10 cellular contexts compared by ENCODE assay signal in the genomic region with DNA sequence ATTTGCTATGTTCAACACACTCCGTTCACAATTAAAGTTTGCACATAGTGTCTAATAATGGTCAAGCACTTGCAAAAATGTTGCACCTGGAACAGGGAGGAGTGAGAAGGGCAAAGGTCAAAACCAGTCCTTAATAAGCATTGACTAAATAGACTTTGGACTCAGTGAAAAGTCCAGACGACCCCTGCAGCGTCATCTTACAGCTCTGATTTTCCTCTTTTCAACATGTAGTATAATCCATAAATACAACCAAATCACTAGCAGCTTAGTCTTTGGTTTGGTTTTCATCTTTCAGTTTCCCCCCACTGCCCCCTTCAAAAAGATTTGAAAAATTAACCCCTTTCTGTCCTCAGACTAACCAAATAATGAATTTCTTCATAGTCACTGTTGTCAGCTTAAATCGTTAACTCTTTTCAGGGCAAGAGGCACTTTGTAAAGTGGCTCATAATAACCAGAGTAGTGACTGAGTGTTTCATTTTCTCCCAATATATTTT.
DNase-seq lines count a peak whose midpoint lies in the region; ATAC-seq, FAIRE-seq and TF ChIP-seq lines count a peak whose summit lies in the region.
"Had no signal": no experiment of that assay in that cellular context is flagged by ENCODE, and none has a peak within 500 bp of the region (broad histone marks: within the 10 kb centered on the region; RNA-seq: fewer than 3 reads in every experiment).

No MANE protein-coding gene starts in this region.

- H3K27ac Mint-ChIP-seq in activated CD8-positive, alpha-beta memory T cell treated with anti-CD3 and anti-CD28 coated beads, Interleukin-2, amount 10 ng/mL, durations not matched to agents 7 days and 5 days, result peak overlapping the region; percentile 32
- H3K27ac Mint-ChIP-seq in stimulated activated naive B cell treated with anti-CD40 and anti-IgM and Interleukin-4, amounts not matched to agents 10 μg/mL and 1 μg/mL and 100 μg/mL, for 72 hours, result no peak overlapping the region
- H3K27ac Mint-ChIP-seq: endodermal cell had no signal

- DNase-seq in activated CD8-positive, alpha-beta memory T cell treated with anti-CD3 and anti-CD28 coated beads, Interleukin-2, amount 10 ng/mL, durations not matched to agents 7 days and 5 days, result no peak
- no peak for DNase-seq in activated CD8-positive, alpha-beta memory T cell treated with anti-CD3 and anti-CD28 coated beads for 24 hours
- DNase-seq in GM12878 (ENCODE audit: low read depth, low spot score), result no peak
- no peak for DNase-seq in stimulated activated naive B cell treated with anti-CD40 and anti-IgM and Interleukin-4, amounts not matched to agents 10 μg/mL and 1 μg/mL and 100 μg/mL, for 72 hours
- no peak for DNase-seq in right atrium auricular region (ENCODE audit: low spot score)
- DNase-seq in stimulated activated CD4-positive, alpha-beta T cell treated with anti-CD3 and anti-CD28 coated beads, Interleukin-2, amount 100 ng/mL, for 24 hours, result no peak
- DNase-seq in HCEC 1CT, result no peak
- DNase-seq: endodermal cell, psoas muscle had no signal

- peak overlapping the region; percentile 92 for H3K4me2 ChIP-seq in GM12878 (ENCODE audit: control insufficient read depth, insufficient read depth)

- RAD21 ChIA-PET in GM12878 (lab: Charles Lee; ENCODE audit: unreplicated experiment), result interaction anchor here (0.6 to 4.3 kb wide), 14 partner anchors 7 to 413 kb away, joined by 3 to 59 read pairs (median 4); no protein-coding TSS in a partner anchor

- in situ Hi-C loops in GM12878 (cut with MboI), result no loop called here

- no peak overlapping the region for H3K9ac ChIP-seq in GM12878 (ENCODE audit: control insufficient read depth, insufficient read depth, low read length)

- H4K20me1 ChIP-seq in GM12878 (ENCODE audit: control insufficient read depth, insufficient read depth), result no peaks in the 10 kb centered on the region

- H3K4me1 ChIP-seq in GM12878 (ENCODE audit: control insufficient read depth, insufficient read depth, low read length) (peaks cover 2% of the 10 kb centered on the region; the same call in 1 of the 2 replicates), right atrium auricular region (peaks cover 0 to 2% of the 10 kb centered on the region in 2 donors)
- H3K4me1 ChIP-seq: psoas muscle had no signal

- no peak for TF ChIP-seq EP300 in GM12878 (IDR thresholded peaks at IDR 0.05; ENCODE audit: borderline replicate concordance in 1 of 2, control insufficient read depth in 1 of 2, low read depth in 2 of 2, low read length in 2 of 2)

- H3K27me3 ChIP-seq in GM12878 (replicated peaks in 1 of 2; ENCODE audit: control insufficient read depth in 2 of 2, insufficient read depth in 2 of 2, low read length in 1 of 2), result no peaks in the 10 kb centered on the region
- H3K27me3 ChIP-seq in right atrium auricular region, result no peaks in the 10 kb centered on the region

- H3K4me1 Mint-ChIP-seq in activated CD8-positive, alpha-beta memory T cell treated with anti-CD3 and anti-CD28 coated beads, Interleukin-2, amount 10 ng/mL, durations not matched to agents 7 days and 5 days, result peaks cover 47% of the 10 kb centered on the region
- H3K4me1 Mint-ChIP-seq in stimulated activated naive B cell treated with anti-CD40 and anti-IgM and Interleukin-4, amounts not matched to agents 10 μg/mL and 1 μg/mL and 100 μg/mL, for 72 hours, result peaks cover 15 to 47% of the 10 kb centered on the region in 2 donors

- peaks cover 34% of the 10 kb centered on the region for H3K36me3 Mint-ChIP-seq in activated CD8-positive, alpha-beta memory T cell treated with anti-CD3 and anti-CD28 coated beads, Interleukin-2, amount 10 ng/mL, durations not matched to agents 7 days and 5 days
- peaks cover 0 to 3% of the 10 kb centered on the region in 2 donors for H3K36me3 Mint-ChIP-seq in stimulated activated naive B cell treated with anti-CD40 and anti-IgM and Interleukin-4, amounts not matched to agents 10 μg/mL and 1 μg/mL and 100 μg/mL, for 72 hours

- 29% methylated on average over 4 of the region's 4 CpGs for WGBS in GM12878 (ENCODE audit: insufficient coverage, insufficient replicate concordance, low lambda C conversion rate, missing lambda C conversion rate)

- H3K9me3 Mint-ChIP-seq in activated CD8-positive, alpha-beta memory T cell treated with anti-CD3 and anti-CD28 coated beads, Interleukin-2, amount 10 ng/mL, durations not matched to agents 7 days and 5 days (ENCODE audit: low read depth), result no peaks in the 10 kb centered on the region
- no peaks in the 10 kb centered on the region for H3K9me3 Mint-ChIP-seq in stimulated activated naive B cell treated with anti-CD40 and anti-IgM and Interleukin-4, amounts not matched to agents 10 μg/mL and 1 μg/mL and 100 μg/mL, for 72 hours
- H3K9me3 Mint-ChIP-seq: endodermal cell had no signal

- ATAC-seq in activated CD8-positive, alpha-beta memory T cell treated with anti-CD3 and anti-CD28 coated beads, Interleukin-2, amount 10 ng/mL, durations not matched to agents 7 days and 5 days, result no peak
- ATAC-seq in HG03196 (IDR thresholded peaks at IDR 0.05; ENCODE audit: unreplicated experiment) (peak; percentile 34), GM12878 (peak; percentile 46)
- ATAC-seq in stimulated activated naive B cell treated with anti-CD40 and anti-IgM and Interleukin-4, amounts not matched to agents 10 μg/mL and 1 μg/mL and 100 μg/mL, for 72 hours (replicated peaks), result no peak
- ATAC-seq: psoas muscle had no signal

- CTCF ChIA-PET in activated CD8-positive, alpha-beta memory T cell treated with anti-CD3 and anti-CD28 coated beads, Interleukin-2, amount 10 ng/mL, durations not matched to agents 7 days and 5 days (lab: Charles Lee), result interaction anchor here (3.1 kb wide), 1 partner anchor 184 kb away, joined by 10 read pairs; no protein-coding TSS in a partner anchor
- CTCF ChIA-PET in GM12878 (lab: Yijun Ruan, JAX), result interaction anchor here (0.7 to 1.9 kb wide), 3 partner anchors 8 to 244 kb away, joined by 3 to 5 read pairs (median 5); no protein-coding TSS in a partner anchor

- POLR2A ChIA-PET in GM12878 (lab: Charles Lee), result interaction anchor here (0.6 to 1.5 kb wide), 2 partner anchors 66 to 245 kb away, joined by 3 to 4 read pairs; no protein-coding TSS in a partner anchor

- TF ChIP-seq POLR2A in GM12878 (IDR thresholded peaks at IDR 0.05; ENCODE audit: low read depth, low read length), result no peak

- H3K4me3 Mint-ChIP-seq in activated CD8-positive, alpha-beta memory T cell treated with anti-CD3 and anti-CD28 coated beads, Interleukin-2, amount 10 ng/mL, durations not matched to agents 7 days and 5 days, result no peak overlapping the region
- peak overlapping the region; percentile 15 to 69 for H3K4me3 Mint-ChIP-seq in stimulated activated naive B cell treated with anti-CD40 and anti-IgM and Interleukin-4, amounts not matched to agents 10 μg/mL and 1 μg/mL and 100 μg/mL, for 72 hours
- H3K4me3 Mint-ChIP-seq: endodermal cell had no signal

- no peak for FAIRE-seq in GM12878 (lab: Jason Lieb, UNC)

- H3K9me3 ChIP-seq in GM12878 (replicated peaks; ENCODE audit: control insufficient read depth, insufficient read depth, low read length) (no peaks in the 10 kb centered on the region), right atrium auricular region (no peaks in the 10 kb centered on the region)
- H3K9me3 ChIP-seq: psoas muscle had no signal

- peaks cover 70% of the 10 kb centered on the region for H3K79me2 ChIP-seq in GM12878 (ENCODE audit: control insufficient read depth, insufficient read depth, low read length)

- H3K36me3 ChIP-seq in GM12878 (ENCODE audit: control insufficient read depth in 2 of 2, insufficient read depth in 2 of 2, low read length in 1 of 2) (no peaks in the 10 kb centered on the region), right atrium auricular region (no peaks in the 10 kb centered on the region)

- intact Hi-C loops in GM12878 (cut with micrococcal nuclease; ENCODE audit: unreplicated experiment), result no loop called here

- H3K27ac ChIP-seq in GM12878 (ENCODE audit: control insufficient read depth, insufficient read depth) (no peak overlapping the region), right atrium auricular region (no peak overlapping the region)
- H3K27ac ChIP-seq: psoas muscle had no signal

- SMC1A ChIA-PET in GM12878 (lab: Charles Lee; ENCODE audit: uncharacterized antibody, unreplicated experiment), result interaction anchor here (0.6 to 4.2 kb wide), 24 partner anchors 7 to 532 kb away, joined by 3 to 26 read pairs (median 4); no protein-coding TSS in a partner anchor

- TF ChIP-seq CTCF in GM12878 (IDR thresholded peaks at IDR 0.05 in 2 of 3, conservative IDR thresholded peaks at IDR 0.05 in 1 of 3; ENCODE audit: control insufficient read depth in 2 of 3, extremely low read depth in 1 of 3, insufficient read depth in 1 of 3, low read depth in 3 of 3, low read length in 3 of 3) (no peak), right atrium auricular region (IDR thresholded peaks at IDR 0.05) (no peak)

- peak; percentile 7; the same call in 1 of the 2 replicates for TF ChIP-seq RAD21 in GM12878 (IDR thresholded peaks at IDR 0.05; ENCODE audit: insufficient read depth, low read depth, low read length)

- H2AFZ ChIP-seq in GM12878 (ENCODE audit: control insufficient read depth, low read depth, low read length), result no peak overlapping the region; the same call in 1 of the 2 replicates

- no peaks in the 10 kb centered on the region for H3K27me3 Mint-ChIP-seq in activated CD8-positive, alpha-beta memory T cell treated with anti-CD3 and anti-CD28 coated beads, Interleukin-2, amount 10 ng/mL, durations not matched to agents 7 days and 5 days
- H3K27me3 Mint-ChIP-seq in stimulated activated naive B cell treated with anti-CD40 and anti-IgM and Interleukin-4, amounts not matched to agents 10 μg/mL and 1 μg/mL and 100 μg/mL, for 72 hours, result no peaks in the 10 kb centered on the region

- H3K4me3 ChIP-seq in GM12878 (peak overlapping the region; percentile 35; the same call in 1 of the 2 replicates), right atrium auricular region (no peak overlapping the region)

- no TSS peak for BruUV-seq in GM12878 (replicated peaks; lab: Mats Ljungman, UMichigan)

TF ChIP-seq in GM12878, 131 proteins besides CTCF, POLR2A, EP300 and RAD21 (continues in another document):
- 0 out of 2 replicates have a peak, but pooled peaks have one; percentile 31 for TF ChIP-seq RCOR1 (conservative IDR thresholded peaks at IDR 0.05; ENCODE audit: low read depth, low read length)

Comparison
In these comparisons a context has a peak if more than half of its experiments do, and no peak if none do; other contexts are left out.
1. ATAC-seq: peak in HG03196 (single experiment) and GM12878 (single experiment); none in activated CD8-positive, alpha-beta memory T cell treated with anti-CD3 and anti-CD28 coated beads, Interleukin-2, amount 10 ng/mL, durations not matched to agents 7 days and 5 days (single experiment) and stimulated activated naive B cell treated with anti-CD40 and anti-IgM and Interleukin-4, amounts not matched to agents 10 μg/mL and 1 μg/mL and 100 μg/mL, for 72 hours (0 of 2).